In the genomic region with DNA sequence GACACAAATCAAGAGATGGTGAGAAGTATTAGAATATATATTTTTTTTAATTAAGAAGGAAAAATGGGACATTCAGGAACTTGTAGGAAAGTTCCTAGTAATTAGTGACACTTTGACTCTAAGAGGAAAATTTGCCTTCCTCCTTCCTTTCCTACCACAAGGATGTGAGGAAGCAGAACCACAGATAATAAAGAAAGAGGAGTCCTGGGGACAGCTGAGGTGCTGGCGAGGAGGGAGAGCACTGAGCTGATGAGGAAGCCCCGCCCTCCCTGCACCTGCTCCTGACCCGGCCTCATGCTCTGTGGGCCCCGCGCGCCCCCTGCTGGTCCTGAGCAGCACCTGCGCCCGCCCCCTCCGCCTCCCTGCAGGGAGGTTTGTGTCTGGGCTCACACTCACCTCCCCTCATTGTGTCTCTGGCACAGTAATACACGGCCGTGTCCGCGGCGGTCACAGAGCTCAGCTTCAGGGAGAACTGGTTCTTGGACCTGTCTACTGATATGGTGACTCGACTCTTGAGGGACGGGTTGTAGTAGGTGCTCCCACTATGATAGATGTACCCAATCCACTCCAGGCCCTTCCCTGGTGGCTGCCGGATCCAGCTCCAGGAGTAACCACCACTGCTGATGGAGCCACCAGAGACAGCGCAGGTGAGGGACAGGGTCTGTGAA, we compare ENCODE assay signal across 8 cellular contexts.
DNase-seq lines count a peak whose midpoint lies in the region; ATAC-seq and TF ChIP-seq lines count a peak whose summit lies in the region.
"Not testable (repeated sequence)": the region's sequence is repeated elsewhere in the genome, so short reads cannot be mapped to it uniquely, and the experiment has no call there.

No MANE protein-coding gene starts in this region.

- not testable (repeated sequence) for H3K9me3 Mint-ChIP-seq in activated CD4-positive, alpha-beta memory T cell treated with anti-CD3 and anti-CD28 coated beads for 36 hours

- H3K4me3 ChIP-seq in BE2C (ENCODE audit: low read depth, low read length); psoas muscle: not testable (repeated sequence)

- CTCF ChIA-PET in RWPE1 (lab: Yijun Ruan, JAX) = interaction anchor here (0.7 kb wide), 1 partner anchor 290 kb away, joined by 3 read pairs; no protein-coding TSS in a partner anchor
- CTCF ChIA-PET in activated CD4-positive, alpha-beta memory T cell treated with anti-CD3 and anti-CD28 coated beads for 36 hours (lab: Charles Lee) = interaction anchor here (0.7 to 1.7 kb wide), 3 partner anchors 41 to 368 kb away, joined by 3 to 4 read pairs (median 3); no protein-coding TSS in a partner anchor

- H3K27me3 Mint-ChIP-seq in activated CD4-positive, alpha-beta memory T cell treated with anti-CD3 and anti-CD28 coated beads for 36 hours = not testable (repeated sequence)

- intact Hi-C loops in activated CD4-positive, alpha-beta memory T cell treated with anti-CD3 and anti-CD28 coated beads for 36 hours (cut with micrococcal nuclease); left ventricle myocardium superior (cut with micrococcal nuclease); psoas muscle (cut with DNase I): not testable (repeated sequence)

- peak; percentile 81 for DNase-seq in BE2C
- not testable (repeated sequence) for DNase-seq in GM20000 (ENCODE audit: low spot score); RWPE1 (ENCODE audit: low spot score)
- DNase-seq in activated CD4-positive, alpha-beta memory T cell treated with anti-CD3 and anti-CD28 coated beads for 36 hours = peak; percentile 89
- DNase-seq in activated naive CD4-positive, alpha-beta T cell treated with Interleukin-2 at 50 U/mL for 16 hours = peak; percentile 64
- peak; percentile 42 for DNase-seq in left ventricle myocardium superior
- peak; percentile 29 to 69 for DNase-seq in psoas muscle
- peak; percentile 59 to 82 for DNase-seq in stimulated activated CD8-positive, alpha-beta memory T cell treated with anti-CD3 and anti-CD28 coated beads, Interleukin-2, amount 100 ng/mL, for 48 hours (ENCODE audit: low read depth in 2 of 2)

- not testable (repeated sequence) for H3K36me3 Mint-ChIP-seq in activated CD4-positive, alpha-beta memory T cell treated with anti-CD3 and anti-CD28 coated beads for 36 hours

- not testable (repeated sequence) for H3K4me1 ChIP-seq in BE2C, psoas muscle

- WGBS in psoas muscle, 3 donors = 26 to 38% (median 34%) methylated on average over 8 to 18 of the region's 18 CpGs

- H3K27me3 ChIP-seq in BE2C; psoas muscle (ENCODE audit: insufficient read depth in 3 of 3, low read length in 2 of 3): not testable (repeated sequence)

- H3K4me1 Mint-ChIP-seq in activated CD4-positive, alpha-beta memory T cell treated with anti-CD3 and anti-CD28 coated beads for 36 hours (ENCODE audit: low read depth) = not testable (repeated sequence)

- H3K9me3 ChIP-seq in BE2C, psoas muscle: not testable (repeated sequence)

- not testable (repeated sequence) for H3K36me3 ChIP-seq in BE2C; psoas muscle (ENCODE audit: insufficient read depth in 1 of 2, low read depth in 1 of 2)

- POLR2A ChIA-PET in RWPE1 (lab: Yijun Ruan, JAX; ENCODE audit: low non-redundant PET); activated CD4-positive, alpha-beta memory T cell treated with anti-CD3 and anti-CD28 coated beads for 36 hours (lab: Charles Lee): not testable (repeated sequence)

- peak; percentile 72 for TF ChIP-seq CTCF in BE2C (IDR thresholded peaks at IDR 0.05; ENCODE audit: low read depth, low read length)
- TF ChIP-seq CTCF in GM20000 (IDR thresholded peaks at IDR 0.05; ENCODE audit: extremely low read depth, missing control alignments) = peak; percentile 81
- peak; percentile 33 for TF ChIP-seq CTCF in RWPE1 (conservative IDR thresholded peaks at IDR 0.05; ENCODE audit: low read depth)
- not testable (repeated sequence) for TF ChIP-seq CTCF in psoas muscle (IDR thresholded peaks at IDR 0.05)

- not testable (repeated sequence) for H3K27ac Mint-ChIP-seq in activated CD4-positive, alpha-beta memory T cell treated with anti-CD3 and anti-CD28 coated beads for 36 hours

- ATAC-seq in left ventricle myocardium superior, psoas muscle: not testable (repeated sequence)

- not testable (repeated sequence) for H3K4me3 Mint-ChIP-seq in activated CD4-positive, alpha-beta memory T cell treated with anti-CD3 and anti-CD28 coated beads for 36 hours

- H3K27ac ChIP-seq in RWPE1, psoas muscle: not testable (repeated sequence)
